In genomic region chr10:50529660-50530059, GRCh38 we compare ENCODE assay signal across 14 cellular contexts.
DNase-seq lines count a peak whose midpoint lies in the region; ATAC-seq and TF ChIP-seq lines count a peak whose summit lies in the region.
"Had no signal": no experiment of that assay in that cellular context is flagged by ENCODE, and none has a peak within 500 bp of the region (broad histone marks: within the 10 kb centered on the region; RNA-seq: fewer than 3 reads in every experiment).

No MANE protein-coding gene starts in this region.

- TF ChIP-seq CTCF in dorsolateral prefrontal cortex (IDR thresholded peaks at IDR 0.05 in 54 of 56, conservative IDR thresholded peaks at IDR 0.05 in 2 of 56; ENCODE audit: low read depth in 1 of 56, partially characterized antibody in 56 of 56) (no peak), progenitor cell of endocrine pancreas (IDR thresholded peaks at IDR 0.05; ENCODE audit: unreplicated experiment) (no peak)

- intact Hi-C loops in dorsolateral prefrontal cortex (cut with DNase I), result no loop called here

- no peak for DNase-seq in activated T-cell treated with anti-CD3 and anti-CD28 coated beads, Interleukin-2, amount 50 U/mL, for 72 hours
- DNase-seq in activated T-cell treated with anti-CD3 and anti-CD28 coated beads, Interleukin-2, amount 50 U/mL, for 24 hours, result no peak
- DNase-seq in dorsolateral prefrontal cortex (no peak), progenitor cell of endocrine pancreas (ENCODE audit: low spot score, unreplicated experiment) (no peak), NCI-H2196 treated with DMSO at 0.1 percent for 48 hours (lab: John Stamatoyannopoulos, UW; ENCODE audit: unreplicated experiment) (no peak)
- DNase-seq: 8988T; AML-193; Caco-2; CD8-positive, alpha-beta memory T cell had no signal

- peak overlapping the region in 50 of 59 donors; percentile 8 to 86 (median 56) for H3K27ac ChIP-seq in dorsolateral prefrontal cortex
- H3K27ac ChIP-seq: BLaER1 had no signal

- no peak overlapping the region for H3K4me3 ChIP-seq in dorsolateral prefrontal cortex
- H3K4me3 ChIP-seq: BLaER1, HAP-1 had no signal

- H3K4me1 Mint-ChIP-seq in activated T-cell treated with anti-CD3 and anti-CD28 coated beads, Interleukin-2, amount 50 U/mL, for 72 hours (ENCODE audit: low read depth), result peaks cover 22% of the 10 kb centered on the region
- H3K4me1 Mint-ChIP-seq in activated T-cell treated with anti-CD3 and anti-CD28 coated beads, Interleukin-2, amount 50 U/mL, for 24 hours (ENCODE audit: low read depth), result peaks cover 44% of the 10 kb centered on the region
- no peaks in the 10 kb centered on the region for H3K4me1 Mint-ChIP-seq in progenitor cell of endocrine pancreas (ENCODE audit: low read depth)

- no peaks in the 10 kb centered on the region for H3K27me3 ChIP-seq in dorsolateral prefrontal cortex
- H3K27me3 ChIP-seq: BLaER1 had no signal

- H3K27me3 Mint-ChIP-seq in activated T-cell treated with anti-CD3 and anti-CD28 coated beads, Interleukin-2, amount 50 U/mL, for 72 hours (ENCODE audit: low read depth), result no peaks in the 10 kb centered on the region
- no peaks in the 10 kb centered on the region for H3K27me3 Mint-ChIP-seq in activated T-cell treated with anti-CD3 and anti-CD28 coated beads, Interleukin-2, amount 50 U/mL, for 24 hours
- H3K27me3 Mint-ChIP-seq in progenitor cell of endocrine pancreas, result no peaks in the 10 kb centered on the region
- H3K27me3 Mint-ChIP-seq: CD8-positive, alpha-beta memory T cell; IgD-negative memory B cell had no signal

- no peak for ATAC-seq in activated T-cell treated with anti-CD3 and anti-CD28 coated beads, Interleukin-2, amount 50 U/mL, for 72 hours (replicated peaks in 1 of 2)
- ATAC-seq in activated CD4-positive, CD25-positive, alpha-beta regulatory T cell treated with anti-CD3 and anti-CD28 coated beads, Interleukin-2, amount 50 U/mL, for 24 hours, result no peak
- no peak for ATAC-seq in GM18502 (IDR thresholded peaks at IDR 0.05; ENCODE audit: poor library complexity, unreplicated experiment)

- peaks cover 0 to 5% of the 10 kb centered on the region in 2 donors for H3K36me3 Mint-ChIP-seq in activated T-cell treated with anti-CD3 and anti-CD28 coated beads, Interleukin-2, amount 50 U/mL, for 72 hours (ENCODE audit: insufficient read depth in 2 of 2)
- peaks cover 15% of the 10 kb centered on the region for H3K36me3 Mint-ChIP-seq in activated T-cell treated with anti-CD3 and anti-CD28 coated beads, Interleukin-2, amount 50 U/mL, for 24 hours (ENCODE audit: low read depth)
- peaks cover 2% of the 10 kb centered on the region for H3K36me3 Mint-ChIP-seq in progenitor cell of endocrine pancreas (ENCODE audit: insufficient read depth)

- H3K27ac Mint-ChIP-seq in activated T-cell treated with anti-CD3 and anti-CD28 coated beads, Interleukin-2, amount 50 U/mL, for 72 hours, result peak overlapping the region; percentile 55
- H3K27ac Mint-ChIP-seq in activated T-cell treated with anti-CD3 and anti-CD28 coated beads, Interleukin-2, amount 50 U/mL, for 24 hours, result no peak overlapping the region
- H3K27ac Mint-ChIP-seq in progenitor cell of endocrine pancreas, result peak overlapping the region; percentile 9
- H3K27ac Mint-ChIP-seq: IgD-negative memory B cell had no signal

- H3K4me3 Mint-ChIP-seq in activated T-cell treated with anti-CD3 and anti-CD28 coated beads, Interleukin-2, amount 50 U/mL, for 72 hours, result no peak overlapping the region
- no peak overlapping the region for H3K4me3 Mint-ChIP-seq in activated T-cell treated with anti-CD3 and anti-CD28 coated beads, Interleukin-2, amount 50 U/mL, for 24 hours
- H3K4me3 Mint-ChIP-seq in progenitor cell of endocrine pancreas (ENCODE audit: low read depth), result no peak overlapping the region
- H3K4me3 Mint-ChIP-seq: CD8-positive, alpha-beta memory T cell; IgD-negative memory B cell had no signal

- peaks cover 0 to 2% of the 10 kb centered on the region in 2 donors for H3K9me3 Mint-ChIP-seq in activated T-cell treated with anti-CD3 and anti-CD28 coated beads, Interleukin-2, amount 50 U/mL, for 72 hours
- peaks cover 2% of the 10 kb centered on the region for H3K9me3 Mint-ChIP-seq in activated T-cell treated with anti-CD3 and anti-CD28 coated beads, Interleukin-2, amount 50 U/mL, for 24 hours
- no peaks in the 10 kb centered on the region for H3K9me3 Mint-ChIP-seq in progenitor cell of endocrine pancreas (ENCODE audit: low read depth)
- H3K9me3 Mint-ChIP-seq: CD8-positive, alpha-beta memory T cell; IgD-negative memory B cell had no signal
